13 cellular contexts compared by ENCODE assay signal in genomic region chr20:2820084-2820895, GRCh38. TPM values are rescaled to one million over a fixed set of nuclear protein-coding genes. Genes with fewer than 3 reads are reported as not detected.
DNase-seq lines count a peak whose midpoint lies in the region; ATAC-seq and TF ChIP-seq lines count a peak whose summit lies in the region.
"Had no signal": no experiment of that assay in that cellular context is flagged by ENCODE, and none has a peak within 500 bp of the region (broad histone marks: within the 10 kb centered on the region; RNA-seq: fewer than 3 reads in every experiment).

No MANE protein-coding gene starts in this region.

- no peak for TF ChIP-seq CTCF in progenitor cell of endocrine pancreas (IDR thresholded peaks at IDR 0.05; ENCODE audit: unreplicated experiment)

- peaks cover 35% of the 10 kb centered on the region for H3K27me3 Mint-ChIP-seq in T-helper 2 cell treated with Interferon-gamma antibody and Interleukin-4, amounts not matched to agents 5 μg/mL and 100 μg/mL, for 36 hours (ENCODE audit: low read depth)
- peaks cover 8% of the 10 kb centered on the region for H3K27me3 Mint-ChIP-seq in central memory CD8-positive, alpha-beta T cell
- H3K27me3 Mint-ChIP-seq in progenitor cell of endocrine pancreas = peaks cover 42% of the 10 kb centered on the region

- H3K27ac Mint-ChIP-seq in T-helper 2 cell treated with Interferon-gamma antibody and Interleukin-4, amounts not matched to agents 5 μg/mL and 100 μg/mL, for 36 hours = no peak overlapping the region
- no peak overlapping the region for H3K27ac Mint-ChIP-seq in central memory CD8-positive, alpha-beta T cell (ENCODE audit: low read depth)
- H3K27ac Mint-ChIP-seq in stimulated activated effector memory CD8-positive, alpha-beta T cell treated with anti-CD3 and anti-CD28 coated beads, Interleukin-12 subunit alpha, Interleukin-12 subunit beta, amount 100 ng/mL, for 72 hours = no peak overlapping the region
- no peak overlapping the region for H3K27ac Mint-ChIP-seq in progenitor cell of endocrine pancreas
- H3K27ac Mint-ChIP-seq: activated T-helper 2 cell treated with anti-CD3 and anti-CD28 coated beads, Interferon-gamma antibody, Interleukin-2, Interleukin-4, amounts not matched to agents 10 μg/mL and 5 μg/mL and 100 μg/mL, durations not matched to agents 14 hours and 24 hours and 36 hours had no signal

- no peak for ATAC-seq in central memory CD8-positive, alpha-beta T cell (replicated peaks; ENCODE audit: extremely low read depth, poor library complexity, severe bottlenecking)
- no peak for ATAC-seq in stimulated activated effector memory CD8-positive, alpha-beta T cell treated with anti-CD3 and anti-CD28 coated beads, Interleukin-12 subunit alpha, Interleukin-12 subunit beta, amount 100 ng/mL, for 72 hours

- H3K4me3 Mint-ChIP-seq in T-helper 2 cell treated with Interferon-gamma antibody and Interleukin-4, amounts not matched to agents 5 μg/mL and 100 μg/mL, for 36 hours = peak overlapping the region; percentile 21
- peak overlapping the region; percentile 36 for H3K4me3 Mint-ChIP-seq in central memory CD8-positive, alpha-beta T cell
- peak overlapping the region; percentile 22 for H3K4me3 Mint-ChIP-seq in stimulated activated effector memory CD8-positive, alpha-beta T cell treated with anti-CD3 and anti-CD28 coated beads, Interleukin-12 subunit alpha, Interleukin-12 subunit beta, amount 100 ng/mL, for 72 hours
- no peak overlapping the region for H3K4me3 Mint-ChIP-seq in progenitor cell of endocrine pancreas (ENCODE audit: low read depth)

- H3K9me3 Mint-ChIP-seq in T-helper 2 cell treated with Interferon-gamma antibody and Interleukin-4, amounts not matched to agents 5 μg/mL and 100 μg/mL, for 36 hours = no peaks in the 10 kb centered on the region
- no peaks in the 10 kb centered on the region for H3K9me3 Mint-ChIP-seq in central memory CD8-positive, alpha-beta T cell
- H3K9me3 Mint-ChIP-seq in stimulated activated effector memory CD8-positive, alpha-beta T cell treated with anti-CD3 and anti-CD28 coated beads, Interleukin-12 subunit alpha, Interleukin-12 subunit beta, amount 100 ng/mL, for 72 hours = no peaks in the 10 kb centered on the region
- H3K9me3 Mint-ChIP-seq in progenitor cell of endocrine pancreas (ENCODE audit: low read depth) = no peaks in the 10 kb centered on the region
- H3K9me3 Mint-ChIP-seq: activated T-helper 2 cell treated with anti-CD3 and anti-CD28 coated beads, Interferon-gamma antibody, Interleukin-2, Interleukin-4, amounts not matched to agents 10 μg/mL and 5 μg/mL and 100 μg/mL, durations not matched to agents 14 hours and 24 hours and 36 hours had no signal

- DNase-seq in T-helper 2 cell treated with Interferon-gamma antibody and Interleukin-4, amounts not matched to agents 5 μg/mL and 100 μg/mL, for 36 hours (ENCODE audit: low spot score) = no peak
- DNase-seq in T-helper 2 cell (no peak), iPS-NIHi7 (ENCODE audit: extremely low spot score) (peak; percentile 68), cerebellar nuclear complex (lab: John Stamatoyannopoulos, UW) (no peak), progenitor cell of endocrine pancreas (ENCODE audit: low spot score, unreplicated experiment) (no peak), NCI-H2081 (lab: John Stamatoyannopoulos, UW) (no peak)
- DNase-seq in central memory CD8-positive, alpha-beta T cell (ENCODE audit: low spot score in 2 of 2) = no peak
- no peak for DNase-seq in stimulated activated effector memory CD8-positive, alpha-beta T cell treated with anti-CD3 and anti-CD28 coated beads, Interleukin-12 subunit alpha, Interleukin-12 subunit beta, amount 100 ng/mL, for 72 hours (ENCODE audit: low spot score in 2 of 2)
- DNase-seq: NCI-H2029, PC-9, retina had no signal

- peaks cover 10% of the 10 kb centered on the region for H3K4me1 Mint-ChIP-seq in T-helper 2 cell treated with Interferon-gamma antibody and Interleukin-4, amounts not matched to agents 5 μg/mL and 100 μg/mL, for 36 hours (ENCODE audit: low read depth)
- H3K4me1 Mint-ChIP-seq in central memory CD8-positive, alpha-beta T cell = peaks cover 25% of the 10 kb centered on the region
- H3K4me1 Mint-ChIP-seq in stimulated activated effector memory CD8-positive, alpha-beta T cell treated with anti-CD3 and anti-CD28 coated beads, Interleukin-12 subunit alpha, Interleukin-12 subunit beta, amount 100 ng/mL, for 72 hours = peaks cover 26% of the 10 kb centered on the region
- H3K4me1 Mint-ChIP-seq in progenitor cell of endocrine pancreas (ENCODE audit: low read depth) = peaks cover 9% of the 10 kb centered on the region

- no peaks in the 10 kb centered on the region for H3K36me3 Mint-ChIP-seq in T-helper 2 cell treated with Interferon-gamma antibody and Interleukin-4, amounts not matched to agents 5 μg/mL and 100 μg/mL, for 36 hours (ENCODE audit: low read depth)
- peaks cover 2% of the 10 kb centered on the region for H3K36me3 Mint-ChIP-seq in central memory CD8-positive, alpha-beta T cell (ENCODE audit: insufficient read depth)
- peaks cover 5% of the 10 kb centered on the region for H3K36me3 Mint-ChIP-seq in stimulated activated effector memory CD8-positive, alpha-beta T cell treated with anti-CD3 and anti-CD28 coated beads, Interleukin-12 subunit alpha, Interleukin-12 subunit beta, amount 100 ng/mL, for 72 hours
- H3K36me3 Mint-ChIP-seq in progenitor cell of endocrine pancreas (ENCODE audit: insufficient read depth) = no peaks in the 10 kb centered on the region

RNA-seq across cellular contexts. Expression of gene TMEM239, which starts 4.1 kb away (rescaled TPM):
- not detected in 2 replicates for total RNA-seq in progenitor cell of endocrine pancreas
- total RNA-seq: activated T-helper 2 cell treated with anti-CD3 and anti-CD28 coated beads, Interferon-gamma antibody, Interleukin-2, Interleukin-4, amounts not matched to agents 10 μg/mL and 5 μg/mL and 100 μg/mL, durations not matched to agents 14 hours and 24 hours and 36 hours; liver; PC-9 had no signal

RNA-seq across cellular contexts. Expression of gene C20orf141, which starts 5.5 kb away (rescaled TPM):
- total RNA-seq in progenitor cell of endocrine pancreas = not detected in 2 replicates
- total RNA-seq: activated T-helper 2 cell treated with anti-CD3 and anti-CD28 coated beads, Interferon-gamma antibody, Interleukin-2, Interleukin-4, amounts not matched to agents 10 μg/mL and 5 μg/mL and 100 μg/mL, durations not matched to agents 14 hours and 24 hours and 36 hours; liver; PC-9 had no signal

RNA-seq across cellular contexts. Expression of gene CPXM1, which starts 19.9 kb away (rescaled TPM):
- 130 and 131 TPM in 2 replicates for total RNA-seq in progenitor cell of endocrine pancreas
- total RNA-seq: PC-9 had no signal

RNA-seq across cellular contexts. Expression of gene PCED1A, which starts 20.2 kb away (rescaled TPM):
- total RNA-seq in progenitor cell of endocrine pancreas = 81.1 and 89.2 TPM in 2 replicates

RNA-seq across cellular contexts. Expression of gene VPS16, which starts 20.3 kb away (rescaled TPM):
- 47.8 and 48.5 TPM in 2 replicates for total RNA-seq in progenitor cell of endocrine pancreas
